In the genomic region with DNA sequence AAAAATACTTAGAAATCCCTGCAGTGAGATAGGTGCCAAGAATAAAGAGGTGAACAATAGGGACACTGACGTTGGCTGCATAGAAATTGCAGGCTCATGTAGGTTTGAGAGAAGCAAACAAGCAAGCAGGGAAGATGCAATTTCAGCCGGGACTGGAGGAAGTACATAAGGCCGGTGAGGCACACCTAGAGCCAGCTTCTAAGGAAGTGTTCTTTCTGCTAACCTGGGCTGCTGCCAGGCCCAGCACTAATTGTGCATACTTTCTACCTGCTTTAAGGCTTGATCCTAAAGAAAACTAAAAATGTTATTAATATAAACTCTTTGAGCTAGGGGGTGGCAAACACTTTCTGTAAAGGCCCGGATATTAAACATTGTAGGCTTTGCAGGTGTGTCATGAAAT, we compare ENCODE assay signal across 1 cellular context.
TF ChIP-seq lines count a peak whose summit lies in the region.

No MANE protein-coding gene starts in this region.

TF ChIP-seq in HCT116, 20 proteins besides CTCF, POLR2A, EP300 and RAD21 (continued from another document):
- TF ChIP-seq REST (IDR thresholded peaks at IDR 0.05; ENCODE audit: low read depth) (no peak), FOSL1 (IDR thresholded peaks at IDR 0.05; ENCODE audit: low read depth) (no peak), EZH2 (IDR thresholded peaks at IDR 0.05) (no peak), SP1 (IDR thresholded peaks at IDR 0.05; ENCODE audit: low read depth) (no peak), ZNF274 (IDR thresholded peaks at IDR 0.05; ENCODE audit: low read depth, low read length) (no peak), ZFX (IDR thresholded peaks at IDR 0.05) (no peak), EGR1 (IDR thresholded peaks at IDR 0.05; ENCODE audit: low read depth) (no peak), SIN3A (IDR thresholded peaks at IDR 0.05; ENCODE audit: low read depth) (no peak)
- TF ChIP-seq, protein P1, sequence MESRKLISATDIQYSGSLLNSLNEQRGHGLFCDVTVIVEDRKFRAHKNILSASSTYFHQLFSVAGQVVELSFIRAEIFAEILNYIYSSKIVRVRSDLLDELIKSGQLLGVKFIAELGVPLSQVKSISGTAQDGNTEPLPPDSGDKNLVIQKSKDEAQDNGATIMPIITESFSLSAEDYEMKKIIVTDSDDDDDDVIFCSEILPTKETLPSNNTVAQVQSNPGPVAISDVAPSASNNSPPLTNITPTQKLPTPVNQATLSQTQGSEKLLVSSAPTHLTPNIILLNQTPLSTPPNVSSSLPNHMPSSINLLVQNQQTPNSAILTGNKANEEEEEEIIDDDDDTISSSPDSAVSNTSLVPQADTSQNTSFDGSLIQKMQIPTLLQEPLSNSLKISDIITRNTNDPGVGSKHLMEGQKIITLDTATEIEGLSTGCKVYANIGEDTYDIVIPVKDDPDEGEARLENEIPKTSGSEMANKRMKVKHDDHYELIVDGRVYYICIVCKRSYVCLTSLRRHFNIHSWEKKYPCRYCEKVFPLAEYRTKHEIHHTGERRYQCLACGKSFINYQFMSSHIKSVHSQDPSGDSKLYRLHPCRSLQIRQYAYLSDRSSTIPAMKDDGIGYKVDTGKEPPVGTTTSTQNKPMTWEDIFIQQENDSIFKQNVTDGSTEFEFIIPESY (IDR thresholded peaks at IDR 0.05; ENCODE audit: extremely low read depth, insufficient replicate concordance, low read length), result no peak
- TF ChIP-seq, protein P2, sequence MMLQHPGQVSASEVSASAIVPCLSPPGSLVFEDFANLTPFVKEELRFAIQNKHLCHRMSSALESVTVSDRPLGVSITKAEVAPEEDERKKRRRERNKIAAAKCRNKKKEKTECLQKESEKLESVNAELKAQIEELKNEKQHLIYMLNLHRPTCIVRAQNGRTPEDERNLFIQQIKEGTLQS (IDR thresholded peaks at IDR 0.05), result no peak
